In genomic region chr3:123765475-123766166, GRCh38 we compare ENCODE assay signal across 15 cellular contexts.
DNase-seq lines count a peak whose midpoint lies in the region; ATAC-seq, FAIRE-seq and TF ChIP-seq lines count a peak whose summit lies in the region.
"Had no signal": no experiment of that assay in that cellular context is flagged by ENCODE, and none has a peak within 500 bp of the region (broad histone marks: within the 10 kb centered on the region; RNA-seq: fewer than 3 reads in every experiment).

No MANE protein-coding gene starts in this region.

- no peaks in the 10 kb centered on the region for H3K27me3 ChIP-seq in HepG2 (ENCODE audit: control insufficient read depth in 1 of 2, insufficient read depth in 2 of 2, low read length in 2 of 2)
- H3K27me3 ChIP-seq: heart right ventricle, SJCRH30, tibial nerve had no signal

- peak overlapping the region; percentile 65 for H3K27ac ChIP-seq in HepG2 (ENCODE audit: extremely low read length, insufficient read depth, low read length)
- H3K27ac ChIP-seq: heart right ventricle, SJCRH30, tibial nerve had no signal

- no peak overlapping the region for H3K4me3 ChIP-seq in HepG2 (replicated peaks in 1 of 3; ENCODE audit: insufficient read depth in 1 of 3, low read depth in 2 of 3, low read length in 3 of 3)
- H3K4me3 ChIP-seq: GM23338, heart right ventricle, SJCRH30, tibial nerve had no signal

- TF ChIP-seq CTCF in HepG2 (CRISPR knock-in tag; IDR thresholded peaks at IDR 0.05) (no peak), GM13976 (IDR thresholded peaks at IDR 0.05; ENCODE audit: borderline replicate concordance, control extremely low read depth, extremely low read depth, insufficient read depth, missing control alignments) (no peak)

- no peaks in the 10 kb centered on the region for H3K79me2 ChIP-seq in HepG2 (ENCODE audit: insufficient read depth, low read length)

- intact Hi-C loops in HepG2 (cut with micrococcal nuclease; ENCODE audit: unreplicated experiment) = no loop called here

- POLR2A ChIA-PET in HepG2 (lab: Yijun Ruan, JAX) = interaction anchor here (1.2 kb wide), 1 partner anchor 10 kb away, joined by 5 read pairs; no protein-coding TSS in a partner anchor

- peak; percentile 82 for ATAC-seq in HG02981 (IDR thresholded peaks at IDR 0.05; ENCODE audit: unreplicated experiment)
- no peak for ATAC-seq in SK-N-SH treated with all-trans-retinoic acid at 6 μM for 48 hours
- ATAC-seq in HepG2 = peak; percentile 33; the same call in 1 of the 3 replicates
- ATAC-seq in GM18858 (IDR thresholded peaks at IDR 0.05; ENCODE audit: unreplicated experiment) = no peak
- no peak for ATAC-seq in GM18517 (IDR thresholded peaks at IDR 0.05; ENCODE audit: unreplicated experiment)

- H3K4me2 ChIP-seq in HepG2 (ENCODE audit: low read depth, low read length) = 0 out of 2 replicates have a peak overlapping the region, but pooled peaks have one; percentile 16
- H3K4me2 ChIP-seq: GM23338 had no signal

- H2AFZ ChIP-seq in HepG2 (ENCODE audit: low read length) = no peak overlapping the region
- H2AFZ ChIP-seq: GM23338 had no signal

- BruUV-seq in HepG2 (replicated peaks; lab: Mats Ljungman, UMichigan) = no TSS peak

- CTCF ChIA-PET in HepG2 (lab: Yijun Ruan, JAX; ENCODE audit: low intra/inter-chr PET ratio, low total read pairs) = no interaction called here

- in situ Hi-C loops in HepG2 (cut with HindIII; ENCODE audit: extremely low pct_ligation_motif_present, low pct_unique_long_range_greater_than_20kb) = no loop called here
- in situ Hi-C loops in GM13976 (cut with MboI; ENCODE audit: low sequenced_read_pairs, unreplicated experiment) = no loop called here

- no peaks in the 10 kb centered on the region for H3K9me3 ChIP-seq in HepG2 (ENCODE audit: low read length)
- H3K9me3 ChIP-seq: heart right ventricle, SJCRH30, tibial nerve had no signal

- DNase-seq in GF-D8 (lab: John Stamatoyannopoulos, UW) (peak; percentile 3), HepG2 (ENCODE audit: low spot score) (peak; percentile 52), NCI-H524 (lab: John Stamatoyannopoulos, UW) (no peak), GM13976 (ENCODE audit: low spot score) (no peak)
- DNase-seq: activated B cell treated with CpG ODN at 0.5 μM for 24 hours; central memory CD4-positive, alpha-beta T cell; heart right ventricle; naive B cell; SJCRH30 had no signal

- no peak for TF ChIP-seq POLR2A in HepG2 (IDR thresholded peaks at IDR 0.05; ENCODE audit: insufficient read depth in 1 of 2, low read depth in 2 of 2, low read length in 2 of 2)

- no peak overlapping the region; the same call in 1 of the 2 replicates for H3K9ac ChIP-seq in HepG2 (ENCODE audit: insufficient read depth, low read depth, low read length)

- TF ChIP-seq EP300 in HepG2 (IDR thresholded peaks at IDR 0.05; ENCODE audit: low read depth in 2 of 2, low read length in 2 of 2) (no peak), HepG2 (CRISPR knock-in tag; IDR thresholded peaks at IDR 0.05; ENCODE audit: borderline replicate concordance) (no peak)

- peaks cover 63% of the 10 kb centered on the region for H3K4me1 ChIP-seq in HepG2 (ENCODE audit: insufficient read depth, low read length)
- H3K4me1 ChIP-seq: SJCRH30 had no signal

- H3K36me3 ChIP-seq in HepG2 (replicated peaks in 1 of 2; ENCODE audit: control insufficient read depth in 1 of 2, insufficient read depth in 2 of 2, low read length in 2 of 2) = no peaks in the 10 kb centered on the region; a peak in 1 of 5 replicates
- H3K36me3 ChIP-seq: heart right ventricle, SJCRH30, tibial nerve had no signal

- no peaks in the 10 kb centered on the region for H4K20me1 ChIP-seq in HepG2 (ENCODE audit: insufficient read depth, low read length)

- WGBS in HepG2 (ENCODE audit: low lambda C conversion rate) = 70% methylated on average over 4 of the region's 4 CpGs

- TF ChIP-seq RAD21 in HepG2 (CRISPR knock-in tag; IDR thresholded peaks at IDR 0.05) = no peak

- FAIRE-seq in HepG2 (lab: Jason Lieb, UNC) = peak; percentile 64

TF ChIP-seq in SK-N-SH treated with all-trans-retinoic acid at 6 μM for 48 hours, 23 proteins besides CTCF, POLR2A, EP300 and RAD21:
- TF ChIP-seq ZFP3 (CRISPR knock-in tag; IDR thresholded peaks at IDR 0.05) = no peak
- TF ChIP-seq CREB5 (CRISPR knock-in tag; IDR thresholded peaks at IDR 0.05; ENCODE audit: low read depth) = no peak
- peak; percentile 53; the same call in 1 of the 2 replicates for TF ChIP-seq ISL1 (CRISPR knock-in tag; IDR thresholded peaks at IDR 0.05)

TF ChIP-seq in HepG2, 621 proteins besides CTCF, POLR2A, EP300 and RAD21 (continues in another document):
- 0 out of 2 replicates have a peak, but pooled peaks have one; percentile 24 for TF ChIP-seq ZNF644 (CRISPR knock-in tag; IDR thresholded peaks at IDR 0.05; ENCODE audit: low read depth)
- no peak for TF ChIP-seq HNF4G (IDR thresholded peaks at IDR 0.05; ENCODE audit: borderline replicate concordance, low read depth, low read length)
- no peak for TF ChIP-seq HNF4G (CRISPR knock-in tag; IDR thresholded peaks at IDR 0.05; ENCODE audit: borderline replicate concordance, low read depth)
- TF ChIP-seq PAXIP1 (CRISPR knock-in tag; conservative IDR thresholded peaks at IDR 0.05) = 0 out of 2 replicates have a peak, but pooled peaks have one; percentile 13
- no peak for TF ChIP-seq AGO1 (IDR thresholded peaks at IDR 0.05; ENCODE audit: low read depth, low read length, poor library complexity, severe bottlenecking)
- TF ChIP-seq ZIK1 (CRISPR knock-in tag; IDR thresholded peaks at IDR 0.05; ENCODE audit: borderline replicate concordance, low read depth) = no peak
- peak in 1 of 2 experiments; percentile 53; a peak in 2 of 4 replicates for TF ChIP-seq MAFK (conservative IDR thresholded peaks at IDR 0.05 in 1 of 2, IDR thresholded peaks at IDR 0.05 in 1 of 2; ENCODE audit: low read length in 2 of 2)
- TF ChIP-seq REST (IDR thresholded peaks at IDR 0.05; ENCODE audit: borderline replicate concordance in 1 of 2, low read depth in 1 of 2, low read length in 2 of 2) = no peak
- peak; percentile 23; the same call in 1 of the 2 replicates for TF ChIP-seq NR2F6 (IDR thresholded peaks at IDR 0.05)
- no peak for TF ChIP-seq NR2F6 (CRISPR knock-in tag; IDR thresholded peaks at IDR 0.05)
- 0 out of 2 replicates have a peak, but pooled peaks have one; percentile 7 for TF ChIP-seq MAFF (IDR thresholded peaks at IDR 0.05; ENCODE audit: low read depth, low read length)
- TF ChIP-seq DNMT3B (CRISPR knock-in tag; conservative IDR thresholded peaks at IDR 0.05) = no peak
- no peak for TF ChIP-seq ZBTB7B (CRISPR knock-in tag; IDR thresholded peaks at IDR 0.05)
- TF ChIP-seq CEBPB (IDR thresholded peaks at IDR 0.05; ENCODE audit: borderline replicate concordance, low read depth, low read length) = peak; percentile 88
- no peak for TF ChIP-seq ZNF562 (CRISPR knock-in tag; IDR thresholded peaks at IDR 0.05; ENCODE audit: borderline replicate concordance)
- no peak for TF ChIP-seq SOX13 (IDR thresholded peaks at IDR 0.05)
- TF ChIP-seq SOX13 (CRISPR knock-in tag; conservative IDR thresholded peaks at IDR 0.05 in 1 of 2, IDR thresholded peaks at IDR 0.05 in 1 of 2) = peak in 1 of 2 experiments; percentile 55; a peak in 1 of 4 replicates
- TF ChIP-seq SP1 (IDR thresholded peaks at IDR 0.05) = no peak
- no peak for TF ChIP-seq SP1 (CRISPR knock-in tag; IDR thresholded peaks at IDR 0.05)

Comparison
In these comparisons a context has a peak if more than half of its experiments do, and no peak if none do; other contexts are left out.
1. DNase-seq: peak in GF-D8 (single experiment) and HepG2 (single experiment); none in NCI-H524 (0 of 2) and GM13976 (single experiment).
2. ATAC-seq: peak in HG02981 (single experiment) and HepG2 (single experiment); none in SK-N-SH treated with all-trans-retinoic acid at 6 μM for 48 hours (single experiment), GM18858 (single experiment) and GM18517 (single experiment).